ENCODE assay signal across 20 cellular contexts in genomic region chr20:62633571-62634329, GRCh38. TPM values are rescaled to one million over a fixed set of nuclear protein-coding genes. Genes with fewer than 3 reads are reported as not detected.
"Had no signal": no experiment of that assay in that cellular context is flagged by ENCODE, and none has a peak within 500 bp of the region (broad histone marks: within the 10 kb centered on the region; RNA-seq: fewer than 3 reads in every experiment).

No MANE protein-coding gene starts in this region.

- H3K36me3 ChIP-seq: colonic mucosa, left ventricle myocardium inferior, neutrophil, upper lobe of left lung had no signal

- H3K4me3 ChIP-seq: colonic mucosa, left ventricle myocardium inferior, upper lobe of left lung had no signal

- H3K4me1 ChIP-seq: colonic mucosa had no signal

- H3K9me3 ChIP-seq: colonic mucosa, left ventricle myocardium inferior, neutrophil, upper lobe of left lung had no signal

- DNase-seq: activated B cell treated with CpG ODN at 0.5 μM for 24 hours; activated CD4-positive, alpha-beta memory T cell treated with anti-CD3 and anti-CD28 coated beads, Interleukin-2, amount 10 ng/mL, durations not matched to agents 7 days and 5 days; activated CD4-positive, alpha-beta T cell treated with anti-CD3 and anti-CD28 coated beads for 48 hours; activated CD8-positive, alpha-beta memory T cell treated with anti-CD3 and anti-CD28 coated beads, Interleukin-2, amount 10 ng/mL, durations not matched to agents 7 days and 5 days; activated naive CD4-positive, alpha-beta T cell treated with Interleukin-2 at 50 U/mL for 16 hours; activated naive CD8-positive, alpha-beta T cell treated with anti-CD3 and anti-CD28 coated beads, Interleukin-2, amount 10 ng/mL, durations not matched to agents 7 days and 5 days; anterior cingulate cortex; central memory CD4-positive, alpha-beta T cell; colonic mucosa; endodermal cell; kidney glomerular epithelial cell; left ventricle myocardium inferior; naive B cell; stimulated activated CD4-positive, alpha-beta T cell treated with anti-CD3 and anti-CD28 coated beads, Interleukin-2, amount 100 ng/mL, for 24 hours; stimulated activated naive CD8-positive, alpha-beta T cell treated with anti-CD3 and anti-CD28 coated beads, Interleukin-15, amount 100 ng/mL, for 72 hours; T-helper 9 cell had no signal

- H3K27ac ChIP-seq: colonic mucosa, neutrophil had no signal

- ATAC-seq: activated CD8-positive, alpha-beta memory T cell treated with anti-CD3 and anti-CD28 coated beads, Interleukin-2, amount 10 ng/mL, durations not matched to agents 7 days and 5 days; activated T-helper 17 cell treated with anti-CD3 and anti-CD28 coated beads, Interleukin-2, amount 50 U/mL, for 72 hours had no signal

- H3K27me3 ChIP-seq: colonic mucosa had no signal

RNA-seq across cellular contexts. Expression of gene SLCO4A1, which starts 8.6 kb away (rescaled TPM):
- polyA plus RNA-seq: fibroblast of lung had no signal
